Comparison of ENCODE assay signal across 1 cellular context in the genomic region with DNA sequence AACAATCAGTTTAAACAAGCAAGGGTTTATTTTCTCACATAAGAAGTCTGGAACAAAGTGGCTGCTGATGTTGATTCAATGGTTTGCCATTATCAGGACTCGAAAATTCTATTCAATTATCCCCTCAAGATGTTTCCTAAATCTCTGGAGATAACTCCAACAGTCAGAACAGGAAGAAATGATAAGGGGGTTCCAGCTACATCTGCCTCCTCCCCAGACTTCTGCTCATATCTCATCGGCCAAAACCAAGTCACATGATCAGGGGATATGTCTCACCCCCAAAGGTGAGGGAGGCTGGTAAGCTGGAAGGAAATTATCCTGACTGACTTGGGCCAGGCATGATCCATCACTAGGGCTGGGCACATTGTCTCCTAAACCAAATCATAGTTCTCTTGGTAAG.
TF ChIP-seq lines count a peak whose summit lies in the region.

No MANE protein-coding gene starts in this region.

TF ChIP-seq in K562, 482 proteins besides CTCF, POLR2A, EP300 and RAD21 (continued from another document and continues in another):
- no peak for TF ChIP-seq ZBTB40 (IDR thresholded peaks at IDR 0.05)
- no peak for TF ChIP-seq ZBTB40 (CRISPR knock-in tag; IDR thresholded peaks at IDR 0.05)
- no peak for TF ChIP-seq ZNF12 (CRISPR knock-in tag; IDR thresholded peaks at IDR 0.05)
- no peak for TF ChIP-seq CBX2 (IDR thresholded peaks at IDR 0.05; ENCODE audit: insufficient read depth, low read length, poor library complexity, severe bottlenecking)
- no peak for TF ChIP-seq MITF (IDR thresholded peaks at IDR 0.05)
- no peak for TF ChIP-seq YY1 (IDR thresholded peaks at IDR 0.05; ENCODE audit: borderline replicate concordance in 1 of 3, control insufficient read depth in 1 of 3, extremely low read depth in 1 of 3, insufficient read depth in 3 of 3, insufficient read length in 1 of 3, insufficient replicate concordance in 2 of 3, low read depth in 1 of 3, low read length in 2 of 3)
- no peak for TF ChIP-seq ZNF232 (CRISPR knock-in tag; IDR thresholded peaks at IDR 0.05)
- TF ChIP-seq HMGN3 (IDR thresholded peaks at IDR 0.05; ENCODE audit: borderline replicate concordance, extremely low read depth, insufficient read length, low read depth, low read length): no peak
- TF ChIP-seq, protein P1, sequence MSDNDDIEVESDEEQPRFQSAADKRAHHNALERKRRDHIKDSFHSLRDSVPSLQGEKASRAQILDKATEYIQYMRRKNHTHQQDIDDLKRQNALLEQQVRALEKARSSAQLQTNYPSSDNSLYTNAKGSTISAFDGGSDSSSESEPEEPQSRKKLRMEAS (CRISPR knock-in tag; IDR thresholded peaks at IDR 0.05): no peak
- no peak for TF ChIP-seq ZNF384 (IDR thresholded peaks at IDR 0.05; ENCODE audit: low read depth, low read length)
- no peak for TF ChIP-seq EHMT2 (IDR thresholded peaks at IDR 0.05)
- no peak for TF ChIP-seq ZNF354B (CRISPR knock-in tag; IDR thresholded peaks at IDR 0.05)
- TF ChIP-seq STAT6 (CRISPR knock-in tag; IDR thresholded peaks at IDR 0.05): no peak
- no peak; a peak in 1 of 4 replicates for TF ChIP-seq MAZ (CRISPR knock-in tag; conservative IDR thresholded peaks at IDR 0.05 in 1 of 2, IDR thresholded peaks at IDR 0.05 in 1 of 2)
- TF ChIP-seq NRF1 (conservative IDR thresholded peaks at IDR 0.05 in 1 of 2, IDR thresholded peaks at IDR 0.05 in 1 of 2): no peak
- TF ChIP-seq, protein P2, sequence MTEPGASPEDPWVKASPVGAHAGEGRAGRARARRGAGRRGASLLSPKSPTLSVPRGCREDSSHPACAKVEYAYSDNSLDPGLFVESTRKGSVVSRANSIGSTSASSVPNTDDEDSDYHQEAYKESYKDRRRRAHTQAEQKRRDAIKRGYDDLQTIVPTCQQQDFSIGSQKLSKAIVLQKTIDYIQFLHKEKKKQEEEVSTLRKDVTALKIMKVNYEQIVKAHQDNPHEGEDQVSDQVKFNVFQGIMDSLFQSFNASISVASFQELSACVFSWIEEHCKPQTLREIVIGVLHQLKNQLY (CRISPR knock-in tag; conservative IDR thresholded peaks at IDR 0.05): no peak
- TF ChIP-seq JUND (IDR thresholded peaks at IDR 0.05; ENCODE audit: borderline replicate concordance, low read depth, low read length): peak; percentile 62; the same call in 1 of the 2 replicates
- no peak for TF ChIP-seq JUND (tag; IDR thresholded peaks at IDR 0.05; ENCODE audit: borderline replicate concordance, low read depth, low read length)
- TF ChIP-seq SMARCA5 (IDR thresholded peaks at IDR 0.05): no peak
- no peak for TF ChIP-seq CREB3 (tag; conservative IDR thresholded peaks at IDR 0.05; ENCODE audit: low read depth)
- no peak for TF ChIP-seq HCFC1 (IDR thresholded peaks at IDR 0.05; ENCODE audit: low read depth, low read length)
- peak; percentile 94 for TF ChIP-seq CBFA2T2 (conservative IDR thresholded peaks at IDR 0.05)
- TF ChIP-seq, protein P3, sequence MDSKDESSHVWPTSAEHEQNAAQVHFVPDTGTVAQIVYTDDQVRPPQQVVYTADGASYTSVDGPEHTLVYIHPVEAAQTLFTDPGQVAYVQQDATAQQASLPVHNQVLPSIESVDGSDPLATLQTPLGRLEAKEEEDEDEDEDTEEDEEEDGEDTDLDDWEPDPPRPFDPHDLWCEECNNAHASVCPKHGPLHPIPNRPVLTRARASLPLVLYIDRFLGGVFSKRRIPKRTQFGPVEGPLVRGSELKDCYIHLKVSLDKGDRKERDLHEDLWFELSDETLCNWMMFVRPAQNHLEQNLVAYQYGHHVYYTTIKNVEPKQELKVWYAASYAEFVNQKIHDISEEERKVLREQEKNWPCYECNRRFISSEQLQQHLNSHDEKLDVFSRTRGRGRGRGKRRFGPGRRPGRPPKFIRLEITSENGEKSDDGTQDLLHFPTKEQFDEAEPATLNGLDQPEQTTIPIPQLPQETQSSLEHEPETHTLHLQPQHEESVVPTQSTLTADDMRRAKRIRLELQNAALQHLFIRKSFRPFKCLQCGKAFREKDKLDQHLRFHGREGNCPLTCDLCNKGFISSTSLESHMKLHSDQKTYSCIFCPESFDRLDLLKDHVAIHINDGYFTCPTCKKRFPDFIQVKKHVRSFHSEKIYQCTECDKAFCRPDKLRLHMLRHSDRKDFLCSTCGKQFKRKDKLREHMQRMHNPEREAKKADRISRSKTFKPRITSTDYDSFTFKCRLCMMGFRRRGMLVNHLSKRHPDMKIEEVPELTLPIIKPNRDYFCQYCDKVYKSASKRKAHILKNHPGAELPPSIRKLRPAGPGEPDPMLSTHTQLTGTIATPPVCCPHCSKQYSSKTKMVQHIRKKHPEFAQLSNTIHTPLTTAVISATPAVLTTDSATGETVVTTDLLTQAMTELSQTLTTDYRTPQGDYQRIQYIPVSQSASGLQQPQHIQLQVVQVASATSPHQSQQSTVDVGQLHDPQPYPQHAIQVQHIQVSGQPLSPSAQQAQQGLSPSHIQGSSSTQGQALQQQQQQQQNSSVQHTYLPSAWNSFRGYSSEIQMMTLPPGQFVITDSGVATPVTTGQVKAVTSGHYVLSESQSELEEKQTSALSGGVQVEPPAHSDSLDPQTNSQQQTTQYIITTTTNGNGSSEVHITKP (IDR thresholded peaks at IDR 0.05; ENCODE audit: partially characterized antibody): no peak
- TF ChIP-seq EGR1 (conservative IDR thresholded peaks at IDR 0.05): no peak
- TF ChIP-seq HNRNPH1 (optimal IDR thresholded peaks at IDR 0.05; ENCODE audit: low read depth, low read length): no peak
- no peak for TF ChIP-seq ZBTB43 (CRISPR knock-in tag; IDR thresholded peaks at IDR 0.05)
- TF ChIP-seq ETS2 (tag; IDR thresholded peaks at IDR 0.05; ENCODE audit: borderline replicate concordance, poor library complexity, severe bottlenecking): no peak
- no peak for TF ChIP-seq PATZ1 (CRISPR knock-in tag; IDR thresholded peaks at IDR 0.05; ENCODE audit: borderline replicate concordance)
- TF ChIP-seq KLF13 (tag; IDR thresholded peaks at IDR 0.05; ENCODE audit: borderline replicate concordance, low read depth): no peak
- TF ChIP-seq ZNF217 (CRISPR knock-in tag; IDR thresholded peaks at IDR 0.05): no peak
- TF ChIP-seq ZNF124 (CRISPR knock-in tag; IDR thresholded peaks at IDR 0.05): no peak
- no peak for TF ChIP-seq ZNF583 (CRISPR knock-in tag; IDR thresholded peaks at IDR 0.05)
- TF ChIP-seq ZNF76 (CRISPR knock-in tag; IDR thresholded peaks at IDR 0.05; ENCODE audit: borderline replicate concordance): no peak
